Comparison of ENCODE assay signal across 12 cellular contexts in the genomic region with DNA sequence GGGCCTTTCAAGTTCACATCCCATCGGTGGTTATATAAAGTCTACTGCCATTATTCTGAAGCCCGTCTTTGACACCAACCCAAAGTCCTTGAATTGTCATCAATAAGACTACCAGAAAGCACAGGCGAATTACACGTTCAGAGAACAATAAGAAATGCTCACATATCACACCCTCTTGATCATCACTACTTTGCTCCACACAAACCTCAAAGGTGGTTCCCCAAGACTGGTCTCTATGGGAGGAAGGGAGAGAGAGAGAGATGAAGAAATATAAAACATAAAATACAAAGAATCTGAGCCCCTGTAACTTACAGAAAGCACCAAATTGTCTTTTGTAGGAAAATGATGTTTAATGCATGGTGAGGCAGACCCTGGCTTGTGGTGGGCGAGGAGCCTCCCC. TPM values are rescaled to one million over a fixed set of nuclear protein-coding genes. Genes with fewer than 3 reads are reported as not detected.
DNase-seq lines count a peak whose midpoint lies in the region; ATAC-seq, FAIRE-seq and TF ChIP-seq lines count a peak whose summit lies in the region.
"Had no signal": no experiment of that assay in that cellular context is flagged by ENCODE, and none has a peak within 500 bp of the region (broad histone marks: within the 10 kb centered on the region; RNA-seq: fewer than 3 reads in every experiment).

No MANE protein-coding gene starts in this region.

- H3K27me3 ChIP-seq in GM06990 (replicated peaks; ENCODE audit: control insufficient read depth, insufficient read depth, low read length) (no peaks in the 10 kb centered on the region), astrocyte (ENCODE audit: insufficient read depth, low read length) (no peaks in the 10 kb centered on the region), psoas muscle (ENCODE audit: insufficient read depth in 3 of 3, low read length in 2 of 3) (no peaks in the 10 kb centered on the region)
- H3K27me3 ChIP-seq: adrenal gland, colonic mucosa had no signal

- no peak for ATAC-seq in psoas muscle

- peaks cover 43% of the 10 kb centered on the region for H3K4me1 ChIP-seq in astrocyte (ENCODE audit: insufficient read depth, low read length)
- peaks cover 56% of the 10 kb centered on the region for H3K4me1 ChIP-seq in psoas muscle

- peak overlapping the region; percentile 93 for H3K4me2 ChIP-seq in astrocyte (ENCODE audit: low read length)

- H3K36me3 ChIP-seq in GM06990 (ENCODE audit: control insufficient read depth, insufficient read depth, low read length) (peaks cover 6% of the 10 kb centered on the region), astrocyte (ENCODE audit: insufficient read depth, low read length) (peaks cover 3% of the 10 kb centered on the region), psoas muscle (ENCODE audit: insufficient read depth in 1 of 2, low read depth in 1 of 2) (peaks cover 0 to 23% of the 10 kb centered on the region in 2 donors)
- H3K36me3 ChIP-seq: adrenal gland, colonic mucosa had no signal

- 87 to 89% (median 88%) methylated on average over 5 of the region's 5 CpGs for WGBS in psoas muscle, 3 donors

- H2AFZ ChIP-seq in astrocyte (ENCODE audit: low read depth, low read length) = no peak overlapping the region

- peak overlapping the region; percentile 4 for H3K4me3 ChIP-seq in GM06990 (replicated peaks; ENCODE audit: low read depth, low read length)
- H3K4me3 ChIP-seq in astrocyte (ENCODE audit: insufficient read depth, low read depth, low read length) = no peak overlapping the region
- peak overlapping the region; percentile 16 for H3K4me3 ChIP-seq in psoas muscle
- H3K4me3 ChIP-seq: adrenal gland, colonic mucosa had no signal

- intact Hi-C loops in psoas muscle (cut with DNase I) = loop anchor here in 1 of 2 donors (10.0 kb wide), 1 partner anchor 231 kb away; no protein-coding TSS in a partner anchor

- no peak for FAIRE-seq in astrocyte (lab: Jason Lieb, UNC)

- H3K9me3 ChIP-seq in astrocyte (ENCODE audit: insufficient read depth, low read depth, low read length) = no peaks in the 10 kb centered on the region
- no peaks in the 10 kb centered on the region for H3K9me3 ChIP-seq in psoas muscle
- H3K9me3 ChIP-seq: adrenal gland, colonic mucosa had no signal

- H3K36me3 Mint-ChIP-seq in IgD-negative memory B cell = peaks cover 10% of the 10 kb centered on the region
- H3K36me3 Mint-ChIP-seq in astrocyte (ENCODE audit: low read depth, unreplicated experiment) = peaks cover under 1% of the 10 kb centered on the region

- H3K4me3 Mint-ChIP-seq in IgD-negative memory B cell (peak overlapping the region in 3 of 4 donors; percentile 54 to 83 (median 61)), astrocyte (ENCODE audit: unreplicated experiment) (no peak overlapping the region)

- H3K27ac ChIP-seq in astrocyte (ENCODE audit: low read depth, low read length) (peak overlapping the region; percentile 57), psoas muscle (peak overlapping the region; percentile 25)
- H3K27ac ChIP-seq: colonic mucosa had no signal

- H3K4me1 Mint-ChIP-seq in IgD-negative memory B cell (peaks cover 40 to 63% (median 45%) of the 10 kb centered on the region in 3 donors), astrocyte (ENCODE audit: low read depth, unreplicated experiment) (peaks cover 38% of the 10 kb centered on the region)

- H3K9me3 Mint-ChIP-seq in IgD-negative memory B cell (no peaks in the 10 kb centered on the region), astrocyte (ENCODE audit: unreplicated experiment) (no peaks in the 10 kb centered on the region)

- H3K27me3 Mint-ChIP-seq in IgD-negative memory B cell = no peaks in the 10 kb centered on the region
- no peaks in the 10 kb centered on the region for H3K27me3 Mint-ChIP-seq in astrocyte (ENCODE audit: low read depth, unreplicated experiment)

- H4K20me1 ChIP-seq in astrocyte (ENCODE audit: insufficient read depth, low read length) = peaks cover 60% of the 10 kb centered on the region

- no peak for TF ChIP-seq CTCF in GM06990 (IDR thresholded peaks at IDR 0.05; ENCODE audit: insufficient read depth, low read length, poor library complexity, severe bottlenecking)
- no peak for TF ChIP-seq CTCF in astrocyte (IDR thresholded peaks at IDR 0.05; ENCODE audit: insufficient read depth, low read depth, low read length)
- TF ChIP-seq CTCF in psoas muscle (IDR thresholded peaks at IDR 0.05) = no peak

- DNase-seq in GM06990 (ENCODE audit: extremely low read depth, insufficient read length) (no peak), astrocyte (ENCODE audit: low read depth) (no peak), psoas muscle (no peak), NCI-H1694 treated with DMSO at 0.1 percent for 48 hours (lab: John Stamatoyannopoulos, UW) (no peak), DMS153 treated with DMSO at 0.1 percent for 48 hours (lab: John Stamatoyannopoulos, UW; ENCODE audit: unreplicated experiment) (no peak), HCEC 1CT (no peak)
- DNase-seq: activated CD4-positive, alpha-beta T cell treated with anti-CD3 and anti-CD28 coated beads for 1 hour; adrenal gland; colonic mucosa; retina; stimulated activated CD4-positive, alpha-beta T cell treated with anti-CD3 and anti-CD28 coated beads, Interleukin-4, amount 100 ng/mL, for 4 hours had no signal

- H3K27ac Mint-ChIP-seq in IgD-negative memory B cell (peak overlapping the region in 1 of 3 donors; percentile 38), astrocyte (ENCODE audit: unreplicated experiment) (no peak overlapping the region)

- H3K9ac ChIP-seq in astrocyte (ENCODE audit: low read length) = no peak overlapping the region

- H3K79me2 ChIP-seq in astrocyte (ENCODE audit: insufficient read depth, low read length) = peaks cover 81% of the 10 kb centered on the region

RNA-seq across cellular contexts. Expression of a gene that starts 4.4 kb away (rescaled TPM):
- polyA plus RNA-seq in IgD-negative memory B cell (5.5 TPM), psoas muscle (10 to 100 TPM; 18.1 to 78.5 (median 26.0) TPM)
- total RNA-seq in astrocyte (34.3 and 35.8 TPM in 2 replicates), psoas muscle (100 to 1,000 TPM in 2 of 4 donors, 10 to 100 TPM in 2; 74.7 to 166 (median 99.6) TPM)

RNA-seq across cellular contexts. Expression of a gene that starts 55.7 kb away (rescaled TPM):
- polyA plus RNA-seq in IgD-negative memory B cell (16.7 TPM), psoas muscle (1 to 10 TPM in 2 of 3 donors, under 1 TPM in 1; 0.90 to 1.7 (median 1.1) TPM)
- total RNA-seq in astrocyte (0.99 and 1.1 TPM in 2 replicates), psoas muscle (1 to 10 TPM; 2.0 to 2.9 (median 2.7) TPM)
